In genomic region chr3:47291158-47291753, GRCh38 we compare ENCODE assay signal across 29 cellular contexts. TPM values are rescaled to one million over a fixed set of nuclear protein-coding genes. Genes with fewer than 3 reads are reported as not detected.
A peak's percentile ranks its signal among the peaks of the same experiment; 100 is the strongest.
DNase-seq lines count a peak whose midpoint lies in the region; ATAC-seq, FAIRE-seq and TF ChIP-seq lines count a peak whose summit lies in the region.
"Had no signal": no experiment of that assay in that cellular context is flagged by ENCODE, and none has a peak within 500 bp of the region (broad histone marks: within the 10 kb centered on the region; RNA-seq: fewer than 3 reads in every experiment).

No MANE protein-coding gene starts in this region.

- H3K9me3 Mint-ChIP-seq in activated CD4-positive, alpha-beta T cell treated with anti-CD3 and anti-CD28 coated beads, Interleukin-2, amount 10 ng/mL, durations not matched to agents 7 days and 5 days = no peaks in the 10 kb centered on the region
- H3K9me3 Mint-ChIP-seq: CD8-positive, alpha-beta memory T cell; mesothelial cell of epicardium; natural killer cell had no signal

- in situ Hi-C loops in GM12878 (cut with MboI) = no loop called here

- ATAC-seq in left ventricle myocardium superior = peak; percentile 36
- peak; percentile 26 for ATAC-seq in HG03378 (IDR thresholded peaks at IDR 0.05; ENCODE audit: unreplicated experiment)
- ATAC-seq in GM12878 = peak; percentile 50
- no peak for ATAC-seq in HG02852 (IDR thresholded peaks at IDR 0.05; ENCODE audit: unreplicated experiment)
- ATAC-seq: activated CD8-positive, alpha-beta T cell treated with anti-CD3 and anti-CD28 coated beads, Interleukin-2, amount 10 ng/mL, durations not matched to agents 7 days and 5 days; heart right ventricle; natural killer cell had no signal

- H3K4me1 Mint-ChIP-seq in activated CD4-positive, alpha-beta T cell treated with anti-CD3 and anti-CD28 coated beads, Interleukin-2, amount 10 ng/mL, durations not matched to agents 7 days and 5 days = peaks cover 12% of the 10 kb centered on the region
- H3K4me1 Mint-ChIP-seq: mesothelial cell of epicardium had no signal

- no peaks in the 10 kb centered on the region for H3K27me3 Mint-ChIP-seq in activated CD4-positive, alpha-beta T cell treated with anti-CD3 and anti-CD28 coated beads, Interleukin-2, amount 10 ng/mL, durations not matched to agents 7 days and 5 days
- H3K27me3 Mint-ChIP-seq: CD8-positive, alpha-beta memory T cell had no signal

- peaks cover 6% of the 10 kb centered on the region for H3K36me3 Mint-ChIP-seq in activated CD4-positive, alpha-beta T cell treated with anti-CD3 and anti-CD28 coated beads, Interleukin-2, amount 10 ng/mL, durations not matched to agents 7 days and 5 days (ENCODE audit: low read depth)
- H3K36me3 Mint-ChIP-seq: natural killer cell had no signal

- no peaks in the 10 kb centered on the region for H3K9me3 ChIP-seq in left ventricle myocardium inferior (replicated peaks)
- no peaks in the 10 kb centered on the region for H3K9me3 ChIP-seq in GM12878 (replicated peaks; ENCODE audit: control insufficient read depth, insufficient read depth, low read length)
- H3K9me3 ChIP-seq in thyroid gland = no peaks in the 10 kb centered on the region
- H3K9me3 ChIP-seq: heart right ventricle, Peyer's patch, SJCRH30 had no signal

- SMC1A ChIA-PET in GM12878 (lab: Charles Lee; ENCODE audit: uncharacterized antibody, unreplicated experiment) = interaction anchor here (0.7 to 6.8 kb wide), 19 partner anchors 8 to 160 kb away, joined by 3 to 68 read pairs (median 5); partner anchors contain the start of genes KIF9, KLHL18 and SETD2

- no peak overlapping the region for H3K27ac Mint-ChIP-seq in activated CD4-positive, alpha-beta T cell treated with anti-CD3 and anti-CD28 coated beads, Interleukin-2, amount 10 ng/mL, durations not matched to agents 7 days and 5 days
- H3K27ac Mint-ChIP-seq: activated CD8-positive, alpha-beta T cell treated with anti-CD3 and anti-CD28 coated beads, Interleukin-2, amount 10 ng/mL, durations not matched to agents 7 days and 5 days; mesothelial cell of epicardium; natural killer cell had no signal

- no peak overlapping the region for H3K27ac ChIP-seq in left ventricle myocardium inferior (replicated peaks)
- peak overlapping the region; percentile 61 for H3K27ac ChIP-seq in GM12878 (ENCODE audit: control insufficient read depth, insufficient read depth)
- H3K27ac ChIP-seq in thyroid gland = no peak overlapping the region
- H3K27ac ChIP-seq: heart right ventricle, HL-60, SJCRH30 had no signal

- no peak overlapping the region for H3K4me3 Mint-ChIP-seq in activated CD4-positive, alpha-beta T cell treated with anti-CD3 and anti-CD28 coated beads, Interleukin-2, amount 10 ng/mL, durations not matched to agents 7 days and 5 days
- H3K4me3 Mint-ChIP-seq: activated CD8-positive, alpha-beta T cell treated with anti-CD3 and anti-CD28 coated beads, Interleukin-2, amount 10 ng/mL, durations not matched to agents 7 days and 5 days; CD8-positive, alpha-beta memory T cell; mesothelial cell of epicardium; natural killer cell had no signal

- H3K27me3 ChIP-seq in left ventricle myocardium inferior (ENCODE audit: low read depth) (no peaks in the 10 kb centered on the region), GM12878 (replicated peaks in 1 of 2; ENCODE audit: control insufficient read depth in 2 of 2, insufficient read depth in 2 of 2, low read length in 1 of 2) (no peaks in the 10 kb centered on the region), thyroid gland (no peaks in the 10 kb centered on the region)
- H3K27me3 ChIP-seq: heart right ventricle, Peyer's patch, SJCRH30 had no signal

- RAD21 ChIA-PET in GM12878 (lab: Charles Lee; ENCODE audit: unreplicated experiment) = interaction anchor here (0.7 to 2.5 kb wide), 15 partner anchors 8 to 150 kb away, joined by 3 to 13 read pairs (median 4); partner anchors contain the start of genes KIF9, KLHL18 and SETD2

- no peak overlapping the region for H2AFZ ChIP-seq in GM12878 (ENCODE audit: control insufficient read depth, low read depth, low read length)

- H4K20me1 ChIP-seq in GM12878 (ENCODE audit: control insufficient read depth, insufficient read depth) = no peaks in the 10 kb centered on the region

- TF ChIP-seq POLR2A in GM12878 (IDR thresholded peaks at IDR 0.05; ENCODE audit: low read depth, low read length) (no peak), thyroid gland (IDR thresholded peaks at IDR 0.05) (no peak)

- TF ChIP-seq EP300 in GM12878 (IDR thresholded peaks at IDR 0.05; ENCODE audit: borderline replicate concordance in 1 of 2, control insufficient read depth in 1 of 2, low read depth in 2 of 2, low read length in 2 of 2) = no peak

- H3K79me2 ChIP-seq in GM12878 (ENCODE audit: control insufficient read depth, insufficient read depth, low read length) = peaks cover 80% of the 10 kb centered on the region

- POLR2A ChIA-PET in GM12878 (lab: Charles Lee) = interaction anchor here (0.8 to 3.8 kb wide), 12 partner anchors 8 to 315 kb away, joined by 3 to 38 read pairs (median 4); partner anchors contain the start of genes KIF9, KLHL18 and PTPN23
- POLR2A ChIA-PET in activated CD4-positive, alpha-beta T cell treated with anti-CD3 and anti-CD28 coated beads, Interleukin-2, amount 10 ng/mL, durations not matched to agents 7 days and 5 days (lab: Charles Lee) = no interaction called here

- peak overlapping the region; percentile 75 for H3K4me2 ChIP-seq in GM12878 (ENCODE audit: control insufficient read depth, insufficient read depth)

- intact Hi-C loops in left ventricle myocardium superior (cut with micrococcal nuclease) (no loop called here), left ventricle myocardium inferior (cut with micrococcal nuclease) (no loop called here), GM12878 (cut with micrococcal nuclease; ENCODE audit: unreplicated experiment) (no loop called here), thyroid gland (cut with DNase I) (no loop called here)

- BruUV-seq in GM12878 (replicated peaks; lab: Mats Ljungman, UMichigan) = no TSS peak

- no peak for TF ChIP-seq RAD21 in GM12878 (IDR thresholded peaks at IDR 0.05; ENCODE audit: insufficient read depth, low read depth, low read length)

- CTCF ChIA-PET in GM12878 (lab: Yijun Ruan, JAX) = interaction anchor here (0.8 to 5.5 kb wide), 10 partner anchors 9 to 382 kb away, joined by 3 to 35 read pairs (median 8); partner anchors contain the start of genes KIF9, KLHL18 and SETD2
- CTCF ChIA-PET in activated CD4-positive, alpha-beta T cell treated with anti-CD3 and anti-CD28 coated beads, Interleukin-2, amount 10 ng/mL, durations not matched to agents 7 days and 5 days (lab: Charles Lee) = interaction anchor here (0.9 to 2.0 kb wide), 4 partner anchors 8 to 32 kb away, joined by 3 to 4 read pairs (median 4); partner anchors contain the start of gene KLHL18

- H3K4me1 ChIP-seq in left ventricle myocardium inferior (peaks cover 37% of the 10 kb centered on the region), GM12878 (ENCODE audit: control insufficient read depth, insufficient read depth, low read length) (peaks cover 40% of the 10 kb centered on the region), thyroid gland (peaks cover 24 to 32% of the 10 kb centered on the region in 2 donors)
- H3K4me1 ChIP-seq: Peyer's patch had no signal

- no peak for DNase-seq in left ventricle myocardium superior
- no peak for DNase-seq in left ventricle myocardium inferior
- no peak for DNase-seq in GM12878 (ENCODE audit: low read depth, low spot score)
- peak; percentile 55 to 58 for DNase-seq in thyroid gland
- no peak for DNase-seq in NCI-H510A (lab: John Stamatoyannopoulos, UW)
- DNase-seq in activated CD4-positive, alpha-beta T cell treated with anti-CD3 and anti-CD28 coated beads, Interleukin-2, amount 10 ng/mL, durations not matched to agents 7 days and 5 days = no peak
- DNase-seq: activated CD4-positive, CD25-positive, alpha-beta regulatory T cell treated with anti-CD3 and anti-CD28 coated beads, Interleukin-2, amount 50 U/mL, for 72 hours; activated CD8-positive, alpha-beta T cell treated with anti-CD3 and anti-CD28 coated beads, Interleukin-2, amount 10 ng/mL, durations not matched to agents 7 days and 5 days; activated gamma-delta T cell treated with Interleukin-2 at 50 U/mL for 16 hours; activated T-cell treated with anti-CD3 and anti-CD28 coated beads, Interleukin-2, amount 50 U/mL, for 1 hour; CD8-positive, alpha-beta memory T cell; effector CD8-positive, alpha-beta T cell; erythroblast; foreskin fibroblast; heart right ventricle; natural killer cell; NCI-H2107; NK-92 treated with Interleukin-12 subunit alpha and Interleukin-12 subunit beta, amount 100 ng/mL, for 24 hours; Peyer's patch; stimulated activated CD4-positive, alpha-beta T cell treated with anti-CD3 and anti-CD28 coated beads, Interleukin-4, amount 100 ng/mL, for 1 hour; stimulated activated naive CD4-positive, alpha-beta T cell; T-helper 1 cell had no signal

- peaks cover 30% of the 10 kb centered on the region for H3K36me3 ChIP-seq in left ventricle myocardium inferior
- peaks cover 0 to 15% of the 10 kb centered on the region in 2 experiments for H3K36me3 ChIP-seq in GM12878 (ENCODE audit: control insufficient read depth in 2 of 2, insufficient read depth in 2 of 2, low read length in 1 of 2)
- H3K36me3 ChIP-seq in thyroid gland = no peaks in the 10 kb centered on the region

- peak overlapping the region; percentile 5; the same call in 1 of the 2 replicates for H3K9ac ChIP-seq in GM12878 (ENCODE audit: control insufficient read depth, insufficient read depth, low read length)

- 38% methylated on average over 4 of the region's 4 CpGs for WGBS in GM12878 (ENCODE audit: insufficient coverage, insufficient replicate concordance, low lambda C conversion rate, missing lambda C conversion rate)
- WGBS in thyroid gland, 2 donors = 69 to 75% methylated on average over 4 of the region's 4 CpGs

- no peak for FAIRE-seq in GM12878 (lab: Jason Lieb, UNC)
- FAIRE-seq: TTC549, urothelium cell line had no signal

- no peak for TF ChIP-seq CTCF in left ventricle myocardium inferior (IDR thresholded peaks at IDR 0.05; ENCODE audit: borderline replicate concordance)
- no peak for TF ChIP-seq CTCF in GM12878 (IDR thresholded peaks at IDR 0.05 in 2 of 3, conservative IDR thresholded peaks at IDR 0.05 in 1 of 3; ENCODE audit: control insufficient read depth in 2 of 3, extremely low read depth in 1 of 3, insufficient read depth in 1 of 3, low read depth in 3 of 3, low read length in 3 of 3)
- TF ChIP-seq CTCF in thyroid gland (IDR thresholded peaks at IDR 0.05) = no peak

- H3K4me3 ChIP-seq in left ventricle myocardium inferior (no peak overlapping the region), GM12878 (no peak overlapping the region), thyroid gland (replicated peaks in 1 of 3) (no peak overlapping the region)
- H3K4me3 ChIP-seq: heart right ventricle, Peyer's patch, SJCRH30 had no signal

RNA-seq across cellular contexts. Expression of gene KLHL18, which starts 8.5 kb away (rescaled TPM):
- 55.0 TPM for total RNA-seq in left ventricle myocardium superior
- 54.7 TPM for total RNA-seq in left ventricle myocardium inferior
- 47.7 and 66.7 TPM in 2 replicates for total RNA-seq in GM12878 (2013; cell fraction: nucleolus; rRNA removed)
- 28.6 and 32.1 TPM in 2 replicates for total RNA-seq in GM12878 (2014; rRNA removed)
- total RNA-seq in GM12878 (2014; rRNA removed; fragmentation: Illumina TruSeq; extraction: Trizol) = 22.7 and 24.0 TPM in 2 replicates
- 51.5 and 56.5 TPM in 2 replicates for total RNA-seq in GM12878 (2021)
- 12.4 TPM for polyA plus RNA-seq in GM12878 (2011; ENCODE audit: low read depth)
- 36.7 and 61.5 TPM in 2 replicates for polyA plus RNA-seq in GM12878 (2011; rRNA removed)
- polyA plus RNA-seq in GM12878 (2011; cell fraction: cytosol; rRNA removed) = 64.6 and 76.1 TPM in 2 replicates
- 39.0 and 50.3 TPM in 2 replicates for polyA plus RNA-seq in GM12878 (2011; cell fraction: nucleus; rRNA removed)
- 26.6 and 31.3 TPM in 2 replicates for polyA plus RNA-seq in GM12878 (2012)
- polyA plus RNA-seq in GM12878 (2014; fragmentation: Illumina TruSeq; extraction: Trizol) = 20.2 and 28.5 TPM in 2 replicates
- 10 to 100 TPM; 65.6 to 69.8 TPM for polyA plus RNA-seq in GM12878 (2014; fragmentation: Nextera tagmentation; extraction: Ambion mirVana)
- polyA plus RNA-seq in GM12878 (2014; rRNA removed) = 32.6 and 35.6 TPM in 2 replicates
- polyA plus RNA-seq in GM12878 (2016; fragmentation: Nextera tagmentation; extraction: Ambion mirVana) = 10 to 100 TPM; 51.8 to 56.6 TPM
- 49.1 and 54.9 TPM in 2 replicates for polyA minus RNA-seq in GM12878 (2011; rRNA and poly(A)+ RNA removed)
- polyA minus RNA-seq in GM12878 (2011; cell fraction: cytosol; rRNA and poly(A)+ RNA removed) = 11.1 and 13.2 TPM in 2 replicates
- 10.8 and 22.6 TPM in 2 replicates for polyA minus RNA-seq in GM12878 (2011; cell fraction: nucleus; rRNA and poly(A)+ RNA removed)
- 10 to 100 TPM; 25.2 to 38.7 (median 30.6) TPM for total RNA-seq in thyroid gland
- total RNA-seq in activated CD4-positive, alpha-beta T cell treated with anti-CD3 and anti-CD28 coated beads, Interleukin-2, amount 10 ng/mL, durations not matched to agents 7 days and 5 days = 10 to 100 TPM; 21.4 to 24.8 TPM

RNA-seq across cellular contexts. Expression of gene KIF9, which starts 8.7 kb away (rescaled TPM):
- 8.8 TPM for total RNA-seq in left ventricle myocardium superior
- total RNA-seq in left ventricle myocardium inferior = 13.5 TPM
- total RNA-seq in GM12878 (2013; cell fraction: nucleolus; rRNA removed) = 4.6 and 5.2 TPM in 2 replicates
- total RNA-seq in GM12878 (2014; rRNA removed) = 4.6 and 6.8 TPM in 2 replicates
- 4.1 and 5.2 TPM in 2 replicates for total RNA-seq in GM12878 (2014; rRNA removed; fragmentation: Illumina TruSeq; extraction: Trizol)
- total RNA-seq in GM12878 (2021) = 4.6 and 6.3 TPM in 2 replicates
- polyA plus RNA-seq in GM12878 (2011; ENCODE audit: low read depth) = 2.3 TPM
- 5.3 and 6.7 TPM in 2 replicates for polyA plus RNA-seq in GM12878 (2011; rRNA removed)
- 4.0 and 4.5 TPM in 2 replicates for polyA plus RNA-seq in GM12878 (2011; cell fraction: cytosol; rRNA removed)
- polyA plus RNA-seq in GM12878 (2011; cell fraction: nucleus; rRNA removed) = 5.0 and 5.5 TPM in 2 replicates
- 3.8 and 4.6 TPM in 2 replicates for polyA plus RNA-seq in GM12878 (2012)
- polyA plus RNA-seq in GM12878 (2014; fragmentation: Illumina TruSeq; extraction: Trizol) = 2.7 and 3.0 TPM in 2 replicates
- 1 to 10 TPM; 7.6 to 8.0 TPM for polyA plus RNA-seq in GM12878 (2014; fragmentation: Nextera tagmentation; extraction: Ambion mirVana)
- polyA plus RNA-seq in GM12878 (2014; rRNA removed) = 5.4 TPM in 2 replicates
- polyA plus RNA-seq in GM12878 (2016; fragmentation: Nextera tagmentation; extraction: Ambion mirVana) = 10 to 100 TPM in 1 of 2 experiments, 1 to 10 TPM in 1; 8.2 to 10.2 TPM
- polyA minus RNA-seq in GM12878 (2011; rRNA and poly(A)+ RNA removed) = 2.0 and 2.6 TPM in 2 replicates
- polyA minus RNA-seq in GM12878 (2011; cell fraction: cytosol; rRNA and poly(A)+ RNA removed) = 2.3 and 3.5 TPM in 2 replicates
- polyA minus RNA-seq in GM12878 (2011; cell fraction: nucleus; rRNA and poly(A)+ RNA removed) = 3.5 and 3.9 TPM in 2 replicates
- total RNA-seq in thyroid gland = 10 to 100 TPM; 14.8 to 43.1 (median 23.8) TPM
- total RNA-seq in activated CD4-positive, alpha-beta T cell treated with anti-CD3 and anti-CD28 coated beads, Interleukin-2, amount 10 ng/mL, durations not matched to agents 7 days and 5 days = 1 to 10 TPM; 3.6 to 3.9 TPM

Comparison
In these comparisons a context has a peak if more than half of its experiments do, and no peak if none do; other contexts are left out.
1. DNase-seq: peak in thyroid gland (2 of 2); none in left ventricle myocardium superior (single experiment), left ventricle myocardium inferior (single experiment), GM12878 (single experiment), NCI-H510A (single experiment) and activated CD4-positive, alpha-beta T cell treated with anti-CD3 and anti-CD28 coated beads, Interleukin-2, amount 10 ng/mL, durations not matched to agents 7 days and 5 days (single experiment).